In genomic region chr6:11869656-11870340, GRCh38 we compare ENCODE assay signal across 1 cellular context.
TF ChIP-seq lines count a peak whose summit lies in the region.

No MANE protein-coding gene starts in this region.

TF ChIP-seq in IMR-90, 13 proteins besides CTCF, POLR2A, EP300 and RAD21 (continued from another document):
- TF ChIP-seq NFE2L2 (IDR thresholded peaks at IDR 0.05; ENCODE audit: low read depth, low read length) (no peak), BHLHE40 (IDR thresholded peaks at IDR 0.05; ENCODE audit: low read depth, low read length) (no peak), ELK1 (IDR thresholded peaks at IDR 0.05; ENCODE audit: borderline replicate concordance, low read depth, low read length) (no peak), FOS (IDR thresholded peaks at IDR 0.05; ENCODE audit: low read depth, low read length) (no peak)
